Comparison of ENCODE assay signal across 8 cellular contexts in the genomic region with DNA sequence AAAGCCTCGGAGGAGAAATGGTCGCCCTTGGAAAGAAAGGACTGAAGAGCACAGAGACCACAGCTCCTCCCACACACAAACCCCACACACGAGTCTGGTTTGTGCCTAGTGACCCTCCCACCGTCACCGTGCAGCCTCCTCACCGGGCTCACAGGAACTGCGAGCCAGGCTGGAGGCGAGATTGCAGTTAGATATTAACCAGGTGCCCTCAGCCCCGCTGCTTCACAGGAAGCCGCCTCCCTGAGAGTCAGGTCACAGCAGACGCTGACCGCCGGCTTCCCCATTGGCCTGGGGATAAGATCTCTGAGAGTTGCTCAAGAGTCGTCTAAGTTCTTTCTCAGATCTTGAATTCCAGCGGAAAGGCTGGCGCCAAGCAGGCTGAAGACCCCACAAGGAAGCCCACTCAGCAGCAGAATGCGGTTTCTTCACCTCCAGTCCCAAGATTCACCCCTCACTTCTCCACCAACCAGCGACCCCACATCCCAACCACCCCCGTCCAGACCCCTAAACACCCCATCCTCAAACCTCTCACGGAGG. TPM values are rescaled to one million over a fixed set of nuclear protein-coding genes. Genes with fewer than 3 reads are reported as not detected.
A peak's percentile ranks its signal among the peaks of the same experiment; 100 is the strongest.
DNase-seq lines count a peak whose midpoint lies in the region; ATAC-seq, FAIRE-seq and TF ChIP-seq lines count a peak whose summit lies in the region.

No MANE protein-coding gene starts in this region.

- no peaks in the 10 kb centered on the region for H3K9me3 ChIP-seq in RWPE2 (ENCODE audit: severe bottlenecking)
- peaks cover 0 to 2% (median 0%) of the 10 kb centered on the region in 4 donors for H3K9me3 ChIP-seq in upper lobe of left lung

- peaks cover 8% of the 10 kb centered on the region for H3K4me1 ChIP-seq in RWPE2 (ENCODE audit: insufficient read depth, poor library complexity, severe bottlenecking)
- H3K4me1 ChIP-seq in upper lobe of left lung = peaks cover 24 to 45% (median 34%) of the 10 kb centered on the region in 4 donors

- H3K27me3 Mint-ChIP-seq in activated naive CD4-positive, alpha-beta T cell treated with anti-CD3 and anti-CD28 coated beads for 36 hours (ENCODE audit: low read depth) = no peaks in the 10 kb centered on the region

- ATAC-seq in HG03108 (IDR thresholded peaks at IDR 0.05; ENCODE audit: unreplicated experiment) (peak; percentile 46), RWPE2 (ENCODE audit: low read depth) (peak; percentile 49), upper lobe of left lung (ENCODE audit: low FRiP score in 2 of 2) (peak; percentile 79 to 82)

- peak in 2 of 4 donors; percentile 38 to 39 for TF ChIP-seq POLR2A in upper lobe of left lung (IDR thresholded peaks at IDR 0.05)

- intact Hi-C loops in activated naive CD4-positive, alpha-beta T cell treated with anti-CD3 and anti-CD28 coated beads for 36 hours (cut with micrococcal nuclease) = loop anchor here (1.0 to 10.0 kb wide), 5 partner anchors 37 to 371 kb away; partner anchors contain the start of genes MAN2B1, WDR83 and ZNF564

- 1 to 2% methylated on average over 13 to 19 of the region's 20 CpGs for WGBS in upper lobe of left lung, 2 donors

- peak overlapping the region; percentile 98 for H3K4me3 Mint-ChIP-seq in activated naive CD4-positive, alpha-beta T cell treated with anti-CD3 and anti-CD28 coated beads for 36 hours

- POLR2A ChIA-PET in AG04449 (lab: Yijun Ruan, JAX) = no interaction called here

- peaks cover 7% of the 10 kb centered on the region for H3K36me3 Mint-ChIP-seq in activated naive CD4-positive, alpha-beta T cell treated with anti-CD3 and anti-CD28 coated beads for 36 hours (ENCODE audit: low read depth)

- peaks cover 15% of the 10 kb centered on the region for H3K36me3 ChIP-seq in RWPE2 (ENCODE audit: low read depth)
- peaks cover 0 to 5% (median 0%) of the 10 kb centered on the region in 4 donors for H3K36me3 ChIP-seq in upper lobe of left lung

- peaks cover 2% of the 10 kb centered on the region for H3K9me3 Mint-ChIP-seq in activated naive CD4-positive, alpha-beta T cell treated with anti-CD3 and anti-CD28 coated beads for 36 hours

- TF ChIP-seq CTCF in AG04449 (IDR thresholded peaks at IDR 0.05; ENCODE audit: insufficient read depth, low read length, missing control alignments) (no peak), RWPE2 (IDR thresholded peaks at IDR 0.05; ENCODE audit: poor library complexity, severe bottlenecking) (no peak), upper lobe of left lung (IDR thresholded peaks at IDR 0.05) (no peak)

- H3K4me3 ChIP-seq in AG04449 (ENCODE audit: low read depth, low read length) (peak overlapping the region; percentile 91), RWPE2 (ENCODE audit: severe bottlenecking) (peak overlapping the region; percentile 64), upper lobe of left lung (peak overlapping the region; percentile 66 to 99 (median 88))

- H3K27me3 ChIP-seq in RWPE2 (ENCODE audit: insufficient read depth, poor library complexity, severe bottlenecking) (no peaks in the 10 kb centered on the region), upper lobe of left lung (no peaks in the 10 kb centered on the region)

- peak overlapping the region; percentile 47 for H3K27ac ChIP-seq in RWPE2 (ENCODE audit: poor library complexity, severe bottlenecking)
- peak overlapping the region; percentile 95 to 97 (median 96) for H3K27ac ChIP-seq in upper lobe of left lung

- H3K4me1 Mint-ChIP-seq in activated naive CD4-positive, alpha-beta T cell treated with anti-CD3 and anti-CD28 coated beads for 36 hours (ENCODE audit: low read depth) = peaks cover 37% of the 10 kb centered on the region

- H3K27ac Mint-ChIP-seq in activated naive CD4-positive, alpha-beta T cell treated with anti-CD3 and anti-CD28 coated beads for 36 hours = peak overlapping the region; percentile 96

- peak in 1 of 4 donors; percentile 4 for TF ChIP-seq EP300 in upper lobe of left lung (IDR thresholded peaks at IDR 0.05)

- peak; percentile 91 for FAIRE-seq in GM18507 (lab: Jason Lieb, UNC)

- DNase-seq in AG04449 (ENCODE audit: low read depth, low spot score) = no peak
- DNase-seq in GM18507 (ENCODE audit: extremely low spot score, insufficient read length, low read depth) = peak; percentile 67
- DNase-seq in RWPE2 (ENCODE audit: low spot score) = peak; percentile 71
- DNase-seq in activated naive CD4-positive, alpha-beta T cell treated with anti-CD3 and anti-CD28 coated beads for 36 hours = peak; percentile 77
- peak; percentile 93 for DNase-seq in glomerular visceral epithelial cell (ENCODE audit: extremely low spot score)
- DNase-seq in non-pigmented ciliary epithelial cell (ENCODE audit: low read depth) = peak; percentile 13
- peak; percentile 71 to 94 for DNase-seq in upper lobe of left lung

- CTCF ChIA-PET in AG04449 (lab: Yijun Ruan, JAX) = no interaction called here
- CTCF ChIA-PET in activated naive CD4-positive, alpha-beta T cell treated with anti-CD3 and anti-CD28 coated beads for 36 hours (lab: Charles Lee) = no interaction called here

RNA-seq across cellular contexts. Expression of gene ZNF44, which starts 0.8 kb away (rescaled TPM):
- 1 to 10 TPM; 5.9 to 6.3 TPM for total RNA-seq in activated naive CD4-positive, alpha-beta T cell treated with anti-CD3 and anti-CD28 coated beads for 36 hours
- 10 to 100 TPM; 10.2 to 22.4 (median 16.5) TPM for total RNA-seq in upper lobe of left lung

RNA-seq across cellular contexts. Expression of gene ZNF563, which starts 39.6 kb away (rescaled TPM):
- total RNA-seq in activated naive CD4-positive, alpha-beta T cell treated with anti-CD3 and anti-CD28 coated beads for 36 hours = 1 to 10 TPM; 3.0 to 4.1 TPM
- total RNA-seq in upper lobe of left lung = 10 to 100 TPM in 1 of 6 donors, 1 to 10 TPM in 5; 2.0 to 21.0 (median 4.3) TPM
